In genomic region chr2:237257471-237257951, GRCh38 we compare ENCODE assay signal across 9 cellular contexts.
DNase-seq lines count a peak whose midpoint lies in the region; ATAC-seq and TF ChIP-seq lines count a peak whose summit lies in the region.
"Had no signal": no experiment of that assay in that cellular context is flagged by ENCODE, and none has a peak within 500 bp of the region (broad histone marks: within the 10 kb centered on the region; RNA-seq: fewer than 3 reads in every experiment).

No MANE protein-coding gene starts in this region.

- peak overlapping the region; percentile 40 for H3K23ac ChIP-seq in IMR-90 (ENCODE audit: low read depth, low read length)
- no peak overlapping the region for H3K23ac ChIP-seq in mesenchymal stem cell (ENCODE audit: low read length in 2 of 2)

- ATAC-seq in IMR-90 (ENCODE audit: low read depth) (peak; percentile 46), upper lobe of left lung (ENCODE audit: low FRiP score in 2 of 2) (peak; percentile 57 to 79), GM21619 (IDR thresholded peaks at IDR 0.05; ENCODE audit: unreplicated experiment) (no peak)
- ATAC-seq: activated CD4-positive, CD25-positive, alpha-beta regulatory T cell treated with anti-CD3 and anti-CD28 coated beads, Interleukin-2, amount 50 U/mL, for 24 hours had no signal

- H2AK5ac ChIP-seq in IMR-90 (ENCODE audit: low read depth, low read length), result peak overlapping the region; percentile 84
- H2AK5ac ChIP-seq in mesenchymal stem cell (ENCODE audit: low read length, severe bottlenecking), result peak overlapping the region; percentile 9

- in situ Hi-C loops in IMR-90 (cut with MboI; ENCODE audit: low sequenced_read_pairs), result no loop called here

- no TSS peak for BruUV-seq in IMR-90 (replicated peaks; lab: Mats Ljungman, UMichigan)

- POLR2A ChIA-PET in IMR-90 (lab: Charles Lee; ENCODE audit: unreplicated experiment), result interaction anchor here (0.5 to 1.9 kb wide), 13 partner anchors 22 to 157 kb away, joined by 3 to 9 read pairs (median 4); partner anchors contain the start of gene COL6A3

- H3K27me3 Mint-ChIP-seq in dendritic cell treated with granulocyte-macrophage colony-stimulating factor and Interleukin-4, amounts not matched to agents 40 ng/mL and 50 ng/mL, for 4 days, result peaks cover 1% of the 10 kb centered on the region

- H3K36me3 Mint-ChIP-seq in dendritic cell treated with granulocyte-macrophage colony-stimulating factor and Interleukin-4, amounts not matched to agents 40 ng/mL and 50 ng/mL, for 4 days (ENCODE audit: low read depth), result no peaks in the 10 kb centered on the region

- H3K4me2 ChIP-seq in IMR-90 (ENCODE audit: low read depth, low read length) (peak overlapping the region; percentile 61; the same call in 1 of the 2 replicates), mesenchymal stem cell (ENCODE audit: low read length, poor library complexity, severe bottlenecking) (no peak overlapping the region)

- dilution Hi-C loops in IMR-90 (cut with HindIII; ENCODE audit: low sequenced_read_pairs, unreplicated experiment), result no loop called here

- TF ChIP-seq POLR2A in IMR-90 (IDR thresholded peaks at IDR 0.05; ENCODE audit: low read depth, low read length) (peak; percentile 32; the same call in 1 of the 2 replicates), upper lobe of left lung (IDR thresholded peaks at IDR 0.05) (no peak)

- TF ChIP-seq CTCF in IMR-90 (conservative IDR thresholded peaks at IDR 0.05; ENCODE audit: low read depth, low read length), result no peak
- no peak for TF ChIP-seq CTCF in upper lobe of left lung (IDR thresholded peaks at IDR 0.05)

- H3K4me1 ChIP-seq in IMR-90 (ENCODE audit: control insufficient read depth, insufficient read depth, low read length) (peaks cover 45% of the 10 kb centered on the region), mesenchymal stem cell (ENCODE audit: control insufficient read depth, insufficient read depth, low read depth, low read length) (peaks cover 18% of the 10 kb centered on the region), upper lobe of left lung (peaks cover 0 to 13% (median 10%) of the 10 kb centered on the region in 4 donors)

- no peak overlapping the region for H2AK9ac ChIP-seq in IMR-90 (replicated peaks; ENCODE audit: low read depth, low read length, poor library complexity)

- H4K91ac ChIP-seq in IMR-90 (ENCODE audit: insufficient read depth, low read depth, low read length) (peak overlapping the region; percentile 99), mesenchymal stem cell (ENCODE audit: low read length) (no peak overlapping the region)

- H2BK120ac ChIP-seq in IMR-90 (ENCODE audit: low read depth, low read length) (peak overlapping the region; percentile 99), mesenchymal stem cell (ENCODE audit: low read depth, low read length) (no peak overlapping the region)

- H2BK15ac ChIP-seq in IMR-90 (ENCODE audit: low read depth, low read length) (peak overlapping the region; percentile 99; the same call in 2 of the 3 replicates), mesenchymal stem cell (ENCODE audit: low read depth, poor library complexity, severe bottlenecking) (no peak overlapping the region)

- H3K27me3 ChIP-seq in IMR-90 (ENCODE audit: control insufficient read depth, insufficient read depth, low read length), result no peaks in the 10 kb centered on the region
- no peaks in the 10 kb centered on the region for H3K27me3 ChIP-seq in mesenchymal stem cell (ENCODE audit: control insufficient read depth in 1 of 2, insufficient read depth in 1 of 2, low read length in 2 of 2)
- H3K27me3 ChIP-seq in upper lobe of left lung, result no peaks in the 10 kb centered on the region

- H3K18ac ChIP-seq in IMR-90 (ENCODE audit: low read depth, low read length) (peak overlapping the region; percentile 92), mesenchymal stem cell (ENCODE audit: low read depth in 1 of 2, low read length in 2 of 2) (peak overlapping the region in 1 of 2 experiments; percentile 70)

- H3K4me3 ChIP-seq in IMR-90 (ENCODE audit: insufficient read depth, low read depth, low read length) (no peak overlapping the region; the same call in 1 of the 2 replicates), mesenchymal stem cell (ENCODE audit: insufficient read depth in 1 of 2, low read depth in 1 of 2, low read length in 2 of 2) (no peak overlapping the region), upper lobe of left lung (no peak overlapping the region)

- H4K8ac ChIP-seq in IMR-90 (ENCODE audit: low read depth in 2 of 2, low read length in 2 of 2), result peak overlapping the region; percentile 94 to 97
- no peak overlapping the region for H4K8ac ChIP-seq in mesenchymal stem cell (ENCODE audit: low read length)

- H4K5ac ChIP-seq in IMR-90 (ENCODE audit: low read depth, low read length), result peak overlapping the region; percentile 91

- H3K4ac ChIP-seq in IMR-90 (ENCODE audit: low read depth, low read length) (peak overlapping the region; percentile 100), mesenchymal stem cell (ENCODE audit: low read depth in 1 of 2, low read length in 2 of 2) (peak overlapping the region in 1 of 2 experiments; percentile 76)

- H3K9ac ChIP-seq in IMR-90 (ENCODE audit: low read depth, low read length), result peak overlapping the region; percentile 87
- peak overlapping the region; percentile 90 for H3K9ac ChIP-seq in mesenchymal stem cell (ENCODE audit: low read length)

- TF ChIP-seq EP300 in upper lobe of left lung (IDR thresholded peaks at IDR 0.05), result no peak

- DNase-seq in IMR-90 (peak; percentile 89), mesenchymal stem cell (no peak), upper lobe of left lung (no peak), RPMI8226 (no peak), NOMO-1 treated with dmso at 0.1 percent for 144 hours (lab: John Stamatoyannopoulos, UW; ENCODE audit: unreplicated experiment) (no peak)
- DNase-seq: SIG-M5 had no signal

- H2BK5ac ChIP-seq in IMR-90 (ENCODE audit: low read depth, low read length, poor library complexity, severe bottlenecking) (peak overlapping the region; percentile 95), mesenchymal stem cell (ENCODE audit: low read depth, low read length, poor library complexity, severe bottlenecking) (no peak overlapping the region)

- H3K9me3 ChIP-seq in IMR-90 (ENCODE audit: control insufficient read depth, insufficient read depth, low read length), result no peaks in the 10 kb centered on the region
- no peaks in the 10 kb centered on the region for H3K9me3 ChIP-seq in mesenchymal stem cell (ENCODE audit: control insufficient read depth, low read length)
- no peaks in the 10 kb centered on the region for H3K9me3 ChIP-seq in upper lobe of left lung

- intact Hi-C loops in IMR-90 (cut with micrococcal nuclease), result loop anchor here (2.0 to 5.0 kb wide), 6 partner anchors 23 to 155 kb away; partner anchors contain the start of gene COL6A3
- intact Hi-C loops in dendritic cell treated with granulocyte-macrophage colony-stimulating factor and Interleukin-4, amounts not matched to agents 40 ng/mL and 50 ng/mL, for 4 days (cut with micrococcal nuclease), result no loop called here

- peak; percentile 4; the same call in 1 of the 2 replicates for TF ChIP-seq RAD21 in IMR-90 (IDR thresholded peaks at IDR 0.05; ENCODE audit: low read length)

- no peaks in the 10 kb centered on the region for H4K20me1 ChIP-seq in IMR-90 (ENCODE audit: insufficient read depth, low read length)

- no peak overlapping the region for H3K4me3 Mint-ChIP-seq in dendritic cell treated with granulocyte-macrophage colony-stimulating factor and Interleukin-4, amounts not matched to agents 40 ng/mL and 50 ng/mL, for 4 days

- H2BK20ac ChIP-seq in IMR-90 (ENCODE audit: low read depth, low read length), result peak overlapping the region; percentile 99

- H3K36me3 ChIP-seq in IMR-90 (ENCODE audit: control insufficient read depth, insufficient read depth, low read length) (no peaks in the 10 kb centered on the region), mesenchymal stem cell (ENCODE audit: control insufficient read depth in 1 of 2, insufficient read depth in 2 of 2, low read depth in 1 of 2, low read length in 2 of 2) (no peaks in the 10 kb centered on the region), upper lobe of left lung (no peaks in the 10 kb centered on the region)

- H3K4me1 Mint-ChIP-seq in dendritic cell treated with granulocyte-macrophage colony-stimulating factor and Interleukin-4, amounts not matched to agents 40 ng/mL and 50 ng/mL, for 4 days (ENCODE audit: low read depth), result peaks cover 37% of the 10 kb centered on the region

- no peaks in the 10 kb centered on the region for H3K9me3 Mint-ChIP-seq in dendritic cell treated with granulocyte-macrophage colony-stimulating factor and Interleukin-4, amounts not matched to agents 40 ng/mL and 50 ng/mL, for 4 days

- peak overlapping the region; percentile 98 for H3K56ac ChIP-seq in IMR-90 (ENCODE audit: extremely low read depth, insufficient read depth, low read length)

- peaks cover 39% of the 10 kb centered on the region for H3K9me1 ChIP-seq in IMR-90 (ENCODE audit: insufficient read depth, low read length)

- CTCF ChIA-PET in IMR-90 (lab: Yijun Ruan, JAX), result interaction anchor here (0.5 to 1.2 kb wide), 4 partner anchors 20 to 164 kb away, joined by 3 read pairs; no protein-coding TSS in a partner anchor

- H3K14ac ChIP-seq in IMR-90 (replicated peaks; ENCODE audit: low read depth, low read length) (peak overlapping the region; percentile 99), mesenchymal stem cell (ENCODE audit: low read length in 2 of 2) (no peak overlapping the region)

- H3K27ac ChIP-seq in IMR-90 (ENCODE audit: insufficient read depth, low read length) (peak overlapping the region; percentile 95), mesenchymal stem cell (ENCODE audit: low read length, poor library complexity, severe bottlenecking) (peak overlapping the region; percentile 48), upper lobe of left lung (peak overlapping the region; percentile 51 to 67 (median 62))

- H3K27ac Mint-ChIP-seq in dendritic cell treated with granulocyte-macrophage colony-stimulating factor and Interleukin-4, amounts not matched to agents 40 ng/mL and 50 ng/mL, for 4 days, result peak overlapping the region; percentile 11

- H3K79me1 ChIP-seq in IMR-90 (ENCODE audit: low read depth in 1 of 2, low read length in 2 of 2) (peaks cover 20 to 40% of the 10 kb centered on the region in 2 experiments), mesenchymal stem cell (replicated peaks; ENCODE audit: low read length, poor library complexity, severe bottlenecking) (no peaks in the 10 kb centered on the region)

- H2AFZ ChIP-seq in IMR-90 (replicated peaks; ENCODE audit: low read length, poor library complexity), result no peak overlapping the region
- no peak overlapping the region for H2AFZ ChIP-seq in mesenchymal stem cell (ENCODE audit: low read depth, low read length)

- WGBS in IMR-90 (ENCODE audit: extremely low coverage in 2 of 2, insufficient read length in 1 of 2), 2 experiments, result no CpG with 5 or more reads among the region's 10 CpGs
- WGBS in mesenchymal stem cell, result 69% methylated on average over 7 of the region's 10 CpGs
- WGBS in upper lobe of left lung, 2 donors, result 51 to 57% methylated on average over 10 of the region's 10 CpGs

- H2BK12ac ChIP-seq in mesenchymal stem cell (ENCODE audit: low read length in 2 of 2), result peak overlapping the region in 1 of 2 experiments; percentile 83

TF ChIP-seq in IMR-90, 13 proteins besides CTCF, POLR2A, EP300 and RAD21:
- TF ChIP-seq SMC3 (IDR thresholded peaks at IDR 0.05; ENCODE audit: low read depth, low read length), result no peak
